Comparison of ENCODE assay signal across 14 cellular contexts in genomic region chr21:29697555-29698193, GRCh38.
A peak's percentile ranks its signal among the peaks of the same experiment; 100 is the strongest.
DNase-seq lines count a peak whose midpoint lies in the region; ATAC-seq, FAIRE-seq and TF ChIP-seq lines count a peak whose summit lies in the region.
"Had no signal": no experiment of that assay in that cellular context is flagged by ENCODE, and none has a peak within 500 bp of the region (broad histone marks: within the 10 kb centered on the region; RNA-seq: fewer than 3 reads in every experiment).

No MANE protein-coding gene starts in this region.

- 61 to 75% methylated on average over 7 of the region's 7 CpGs for WGBS in sigmoid colon, 2 donors

- TF ChIP-seq EP300 in sigmoid colon (IDR thresholded peaks at IDR 0.05): no peak

- no peak for DNase-seq in GM18507 (ENCODE audit: extremely low spot score, insufficient read length, low read depth)
- DNase-seq in NOMO-1 (lab: John Stamatoyannopoulos, UW; ENCODE audit: unreplicated experiment in 2 of 2): peak; percentile 57 to 91
- DNase-seq in glomerular visceral epithelial cell (ENCODE audit: extremely low spot score): peak; percentile 6
- DNase-seq in stimulated activated CD4-positive, alpha-beta T cell treated with anti-CD3 and anti-CD28 coated beads, Interleukin-2, amount 100 ng/mL, for 48 hours: no peak
- no peak for DNase-seq in sigmoid colon
- no peak for DNase-seq in caudate nucleus (lab: John Stamatoyannopoulos, UW)
- DNase-seq: activated CD4-positive, alpha-beta T cell treated with anti-CD3 and anti-CD28 coated beads for 4 hours; dermis blood vessel endothelial cell; head of caudate nucleus; NCI-H226; SHP77 treated with DMSO at 0.1 percent for 48 hours had no signal

- FAIRE-seq in GM18507 (lab: Jason Lieb, UNC): peak; percentile 26

- no peak overlapping the region for H3K27ac ChIP-seq in sigmoid colon
- no peak overlapping the region for H3K27ac ChIP-seq in caudate nucleus (ENCODE audit: low read depth, low read length)
- H3K27ac ChIP-seq: tibial nerve had no signal

- peaks cover 0 to 3% (median 0%) of the 10 kb centered on the region in 4 donors for H3K9me3 ChIP-seq in sigmoid colon

- no peaks in the 10 kb centered on the region for H3K27me3 ChIP-seq in sigmoid colon
- H3K27me3 ChIP-seq: tibial nerve had no signal

- no peak overlapping the region for H3K4me3 ChIP-seq in sigmoid colon
- H3K4me3 ChIP-seq: tibial nerve had no signal

- no peaks in the 10 kb centered on the region for H3K4me1 ChIP-seq in sigmoid colon
- H3K4me1 ChIP-seq: tibial nerve had no signal

- TF ChIP-seq CTCF in sigmoid colon (IDR thresholded peaks at IDR 0.05): no peak

- ATAC-seq in HG02885 (IDR thresholded peaks at IDR 0.05; ENCODE audit: poor library complexity, unreplicated experiment) (peak; percentile 95), GM21423 (IDR thresholded peaks at IDR 0.05; ENCODE audit: unreplicated experiment) (no peak)

- no peak for TF ChIP-seq POLR2A in sigmoid colon (IDR thresholded peaks at IDR 0.05)

- H3K36me3 ChIP-seq in sigmoid colon: no peaks in the 10 kb centered on the region
- H3K36me3 ChIP-seq: tibial nerve had no signal

- intact Hi-C loops in sigmoid colon (cut with DNase I): no loop called here

Comparison
In these comparisons a context has a peak if more than half of its experiments do, and no peak if none do; other contexts are left out.
1. DNase-seq: peak in NOMO-1 (2 of 2) and glomerular visceral epithelial cell (single experiment); none in GM18507 (single experiment), stimulated activated CD4-positive, alpha-beta T cell treated with anti-CD3 and anti-CD28 coated beads, Interleukin-2, amount 100 ng/mL, for 48 hours (0 of 2), sigmoid colon (single experiment) and caudate nucleus (0 of 61).